8 cellular contexts compared by ENCODE assay signal in the genomic region with DNA sequence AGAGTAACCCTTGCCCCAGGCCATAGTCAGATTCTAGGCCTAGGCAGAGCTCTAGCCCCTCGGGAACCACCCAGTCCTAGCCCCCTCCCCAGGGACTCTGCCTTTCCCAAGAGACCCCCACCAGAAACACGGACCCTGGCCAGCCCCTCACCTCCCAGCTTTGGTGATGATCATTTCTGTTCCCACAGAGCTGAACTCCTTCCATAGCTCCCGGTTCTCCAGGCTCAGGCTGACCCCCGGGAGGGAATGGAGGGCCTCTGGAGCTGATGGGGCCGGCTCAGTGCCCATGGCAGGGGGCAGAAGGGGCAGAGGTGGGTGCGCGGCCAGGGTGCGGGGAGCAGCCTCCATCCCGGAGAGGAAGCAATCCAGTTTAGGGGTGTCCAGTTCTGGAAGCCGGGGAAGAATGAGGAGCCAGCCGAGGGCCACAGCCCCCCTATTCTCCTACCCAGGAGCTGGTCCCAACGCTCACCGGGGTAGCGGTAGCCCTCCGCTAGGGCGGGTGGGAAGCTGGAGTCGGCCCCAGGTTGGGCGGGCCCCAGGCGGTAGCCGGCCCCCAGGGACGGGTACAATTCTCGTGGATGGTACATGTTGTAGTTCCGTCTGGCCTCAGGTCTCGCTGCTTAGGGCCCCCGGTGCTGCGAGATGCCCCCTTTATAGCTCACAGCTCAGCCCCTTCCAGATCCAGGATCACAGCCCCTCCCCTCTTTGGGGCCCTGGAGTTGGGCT. TPM values are rescaled to one million over a fixed set of nuclear protein-coding genes. Genes with fewer than 3 reads are reported as not detected.
DNase-seq lines count a peak whose midpoint lies in the region; ATAC-seq and TF ChIP-seq lines count a peak whose summit lies in the region.

No MANE protein-coding gene starts in this region.

- H3K4me1 ChIP-seq in left lung, result peaks cover 24 to 79% of the 10 kb centered on the region in 2 donors
- peaks cover 6 to 53% (median 46%) of the 10 kb centered on the region in 5 donors for H3K4me1 ChIP-seq in subcutaneous abdominal adipose tissue (ENCODE audit: control insufficient read depth in 5 of 5, insufficient read depth in 5 of 5, low read length in 5 of 5)

- peak overlapping the region; percentile 26 to 95 for H3K27ac ChIP-seq in left lung
- peak overlapping the region; percentile 37 for H3K27ac ChIP-seq in subcutaneous abdominal adipose tissue (ENCODE audit: low read depth, low read length)

- H3K9me3 ChIP-seq in left lung (no peaks in the 10 kb centered on the region), subcutaneous abdominal adipose tissue (ENCODE audit: control insufficient read depth in 5 of 5, low read length in 5 of 5) (no peaks in the 10 kb centered on the region)

- H3K4me1 Mint-ChIP-seq in T-helper 1 cell treated with Interleukin-12 subunit alpha and Interleukin-12 subunit beta and Interleukin-4 antibody, amounts not matched to agents 30 μg/mL and 1 μg/mL, for 36 hours (ENCODE audit: low read depth), result peaks cover 39% of the 10 kb centered on the region

- H3K36me3 ChIP-seq in left lung (peaks cover 0 to 23% of the 10 kb centered on the region in 2 donors), subcutaneous abdominal adipose tissue (ENCODE audit: control insufficient read depth in 5 of 5, insufficient read depth in 5 of 5, low read length in 5 of 5) (peaks cover 3 to 17% (median 14%) of the 10 kb centered on the region in 5 donors)

- peak overlapping the region in 1 of 2 donors; percentile 49 for H3K4me3 ChIP-seq in left lung
- peak overlapping the region in 2 of 5 donors; percentile 68 to 75 for H3K4me3 ChIP-seq in subcutaneous abdominal adipose tissue (ENCODE audit: low read depth in 1 of 5, low read length in 5 of 5)

- no peaks in the 10 kb centered on the region for H3K9me3 Mint-ChIP-seq in T-helper 1 cell treated with Interleukin-12 subunit alpha and Interleukin-12 subunit beta and Interleukin-4 antibody, amounts not matched to agents 30 μg/mL and 1 μg/mL, for 36 hours
- no peaks in the 10 kb centered on the region for H3K9me3 Mint-ChIP-seq in activated naive CD4-positive, alpha-beta T cell treated with anti-CD3 and anti-CD28 coated beads, Interleukin-2, amount 50 U/mL, for 72 hours

- H3K27ac Mint-ChIP-seq in T-helper 1 cell treated with Interleukin-12 subunit alpha and Interleukin-12 subunit beta and Interleukin-4 antibody, amounts not matched to agents 30 μg/mL and 1 μg/mL, for 36 hours, result peak overlapping the region; percentile 77
- peak overlapping the region; percentile 80 to 81 for H3K27ac Mint-ChIP-seq in activated naive CD4-positive, alpha-beta T cell treated with anti-CD3 and anti-CD28 coated beads, Interleukin-2, amount 50 U/mL, for 72 hours

- H3K27me3 Mint-ChIP-seq in T-helper 1 cell treated with Interleukin-12 subunit alpha and Interleukin-12 subunit beta and Interleukin-4 antibody, amounts not matched to agents 30 μg/mL and 1 μg/mL, for 36 hours (ENCODE audit: low read depth), result no peaks in the 10 kb centered on the region

- H3K27me3 ChIP-seq in left lung (no peaks in the 10 kb centered on the region), subcutaneous abdominal adipose tissue (ENCODE audit: control insufficient read depth in 5 of 5, insufficient read depth in 4 of 5, low read length in 5 of 5) (no peaks in the 10 kb centered on the region)

- H3K9ac ChIP-seq in subcutaneous abdominal adipose tissue (ENCODE audit: low read length in 5 of 5), result peak overlapping the region in 2 of 5 donors; percentile 62 to 77

- peak overlapping the region; percentile 57 for H3K4me3 Mint-ChIP-seq in T-helper 1 cell treated with Interleukin-12 subunit alpha and Interleukin-12 subunit beta and Interleukin-4 antibody, amounts not matched to agents 30 μg/mL and 1 μg/mL, for 36 hours

- no peak for ATAC-seq in activated naive CD4-positive, alpha-beta T cell treated with anti-CD3 and anti-CD28 coated beads, Interleukin-2, amount 50 U/mL, for 72 hours
- no peak for ATAC-seq in left lung

- H3K36me3 Mint-ChIP-seq in T-helper 1 cell treated with Interleukin-12 subunit alpha and Interleukin-12 subunit beta and Interleukin-4 antibody, amounts not matched to agents 30 μg/mL and 1 μg/mL, for 36 hours (ENCODE audit: low read depth), result peaks cover 27% of the 10 kb centered on the region
- H3K36me3 Mint-ChIP-seq in activated naive CD4-positive, alpha-beta T cell treated with anti-CD3 and anti-CD28 coated beads, Interleukin-2, amount 50 U/mL, for 72 hours, result peaks cover 12 to 21% of the 10 kb centered on the region in 2 donors

- TF ChIP-seq CTCF in left lung (IDR thresholded peaks at IDR 0.05), result no peak

- no peak for DNase-seq in T-helper 1 cell
- no peak for DNase-seq in activated naive CD4-positive, alpha-beta T cell treated with anti-CD3 and anti-CD28 coated beads, Interleukin-2, amount 50 U/mL, for 72 hours (ENCODE audit: low spot score in 2 of 2)
- peak in 1 of 2 donors; percentile 80 for DNase-seq in left lung
- DNase-seq in medulla oblongata (ENCODE audit: extremely low spot score), result no peak
- DNase-seq in central memory CD4-positive, alpha-beta T cell, result no peak
- DNase-seq in stimulated activated CD4-positive, alpha-beta T cell treated with anti-CD3 and anti-CD28 coated beads, Interleukin-4, amount 100 ng/mL, for 4 hours, result no peak

- intact Hi-C loops in left lung (cut with DNase I), result no loop called here

RNA-seq across cellular contexts. Expression of a gene that starts 1.0 kb away (rescaled TPM):
- total RNA-seq in activated naive CD4-positive, alpha-beta T cell treated with anti-CD3 and anti-CD28 coated beads, Interleukin-2, amount 50 U/mL, for 72 hours, result 1 to 10 TPM; 3.9 to 5.7 TPM
- total RNA-seq in left lung, result 1 to 10 TPM; 1.6 TPM

RNA-seq across cellular contexts. Expression of a gene that starts 5.2 kb away (rescaled TPM):
- 100 to 1,000 TPM in 1 of 2 donors, 10 to 100 TPM in 1; 24.0 to 112 TPM for total RNA-seq in activated naive CD4-positive, alpha-beta T cell treated with anti-CD3 and anti-CD28 coated beads, Interleukin-2, amount 50 U/mL, for 72 hours
- total RNA-seq in left lung, result 10 to 100 TPM; 57.5 to 79.5 TPM

RNA-seq across cellular contexts. Expression of a gene that starts 15.0 kb away (rescaled TPM):
- total RNA-seq in activated naive CD4-positive, alpha-beta T cell treated with anti-CD3 and anti-CD28 coated beads, Interleukin-2, amount 50 U/mL, for 72 hours, result 100 to 1,000 TPM; 130 to 136 TPM
- total RNA-seq in left lung, result 10 to 100 TPM; 82.5 to 89.8 TPM

RNA-seq across cellular contexts. Expression of a gene that starts 22.6 kb away (rescaled TPM):
- total RNA-seq in activated naive CD4-positive, alpha-beta T cell treated with anti-CD3 and anti-CD28 coated beads, Interleukin-2, amount 50 U/mL, for 72 hours, result 10 to 100 TPM; 16.7 to 25.8 TPM
- total RNA-seq in left lung, result 1 to 10 TPM; 5.6 to 9.0 TPM

RNA-seq across cellular contexts. Expression of a gene that starts 25.2 kb away (rescaled TPM):
- total RNA-seq in activated naive CD4-positive, alpha-beta T cell treated with anti-CD3 and anti-CD28 coated beads, Interleukin-2, amount 50 U/mL, for 72 hours, result 1,000 to 10,000 TPM; 1,322 to 2,822 TPM
- 1,000 to 10,000 TPM in 1 of 2 donors, 100 to 1,000 TPM in 1; 710 to 1,105 TPM for total RNA-seq in left lung
